ENCODE assay signal across 8 cellular contexts in the genomic region with DNA sequence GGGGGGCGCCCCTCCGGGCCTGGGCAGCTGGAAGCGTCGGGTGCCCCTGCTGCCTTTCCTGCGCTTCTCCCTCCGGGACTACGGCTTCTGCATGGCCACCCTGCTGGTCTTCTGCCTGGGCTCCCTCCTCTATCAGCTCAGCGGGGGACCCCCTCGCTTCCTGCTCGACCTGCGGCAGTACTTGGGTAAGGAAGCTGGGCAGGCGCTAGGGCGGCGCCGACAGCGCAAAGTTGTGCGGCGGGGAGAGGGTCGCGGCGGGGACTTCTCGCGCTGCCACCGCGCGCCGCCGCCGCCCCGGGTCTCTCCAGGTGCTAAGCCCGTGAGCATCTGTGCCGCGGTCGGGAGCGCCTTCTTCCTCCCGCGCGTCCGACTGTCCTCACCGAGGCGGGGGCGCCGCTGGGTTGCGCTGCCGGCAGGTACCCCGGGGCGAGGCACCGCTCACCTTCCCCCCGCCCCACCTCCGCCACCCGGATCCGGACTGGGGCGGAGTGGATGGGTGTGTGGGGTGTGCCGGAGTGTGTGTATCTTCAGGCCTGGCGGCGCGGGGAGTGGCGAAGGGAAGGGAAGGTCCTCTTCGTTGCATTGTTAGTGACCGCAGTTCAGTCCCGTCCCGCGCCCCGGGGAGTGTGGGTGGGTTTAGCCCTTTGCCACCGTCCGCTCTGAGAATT. TPM values are rescaled to one million over a fixed set of nuclear protein-coding genes. Genes with fewer than 3 reads are reported as not detected.
A peak's percentile ranks its signal among the peaks of the same experiment; 100 is the strongest.
DNase-seq lines count a peak whose midpoint lies in the region; ATAC-seq and TF ChIP-seq lines count a peak whose summit lies in the region.

No MANE protein-coding gene starts in this region.

- peak overlapping the region; percentile 80 to 93 (median 92) for H3K4me3 Mint-ChIP-seq in CD4-positive, alpha-beta memory T cell
- peak overlapping the region; percentile 70 to 99 (median 81) for H3K4me3 Mint-ChIP-seq in naive thymus-derived CD8-positive, alpha-beta T cell

- peaks cover 22 to 49% (median 42%) of the 10 kb centered on the region in 4 donors for H3K4me1 Mint-ChIP-seq in CD4-positive, alpha-beta memory T cell
- H3K4me1 Mint-ChIP-seq in naive thymus-derived CD8-positive, alpha-beta T cell, result peaks cover 11 to 28% (median 21%) of the 10 kb centered on the region in 4 donors

- ATAC-seq in GM21529 (IDR thresholded peaks at IDR 0.05; ENCODE audit: unreplicated experiment), result peak; percentile 32
- peak; percentile 67 to 78 for ATAC-seq in naive thymus-derived CD8-positive, alpha-beta T cell

- peak; percentile 76 to 82 (median 81) for DNase-seq in CD4-positive, alpha-beta memory T cell
- DNase-seq in NCI-H2171 treated with DMSO at 0.1 percent for 48 hours (lab: John Stamatoyannopoulos, UW) (peak; percentile 64), activated T-cell treated with anti-CD3 and anti-CD28 coated beads for 48 hours (ENCODE audit: low read depth) (peak; percentile 31), fibroblast of lung (ENCODE audit: low read depth in 2 of 2) (peak in 1 of 2 donors; percentile 45), ureter (ENCODE audit: low spot score) (peak; percentile 79), OCI-M2 (lab: John Stamatoyannopoulos, UW; ENCODE audit: unreplicated experiment) (no peak)
- peak in 9 of 10 donors; percentile 33 to 74 (median 53) for DNase-seq in naive thymus-derived CD8-positive, alpha-beta T cell

- intact Hi-C loops in CD4-positive, alpha-beta memory T cell (cut with micrococcal nuclease), result loop anchor here (1.0 to 5.0 kb wide), 4 partner anchors 14 to 335 kb away; no protein-coding TSS in a partner anchor

- H3K27me3 Mint-ChIP-seq in CD4-positive, alpha-beta memory T cell, result no peaks in the 10 kb centered on the region
- H3K27me3 Mint-ChIP-seq in naive thymus-derived CD8-positive, alpha-beta T cell, result peaks cover 18 to 63% (median 42%) of the 10 kb centered on the region in 5 donors

- peak overlapping the region in 1 of 2 donors; percentile 71 for H3K4me3 ChIP-seq in CD4-positive, alpha-beta memory T cell (ENCODE audit: low read length in 2 of 2)
- H3K4me3 ChIP-seq in fibroblast of lung (replicated peaks in 1 of 4; ENCODE audit: control extremely low read depth in 1 of 4, insufficient read depth in 1 of 4, low read depth in 3 of 4, low read length in 4 of 4), result peak overlapping the region; percentile 66 to 86 (median 74)

- peaks cover 35% of the 10 kb centered on the region for H3K4me1 ChIP-seq in CD4-positive, alpha-beta memory T cell (ENCODE audit: insufficient read depth, low read length)
- peaks cover 5% of the 10 kb centered on the region for H3K4me1 ChIP-seq in fibroblast of lung (ENCODE audit: control insufficient read depth, extremely low read depth, insufficient read depth, low read length)

- peaks cover 0 to 1% (median 0%) of the 10 kb centered on the region in 8 donors for H3K9me3 Mint-ChIP-seq in CD4-positive, alpha-beta memory T cell
- peaks cover 0 to 1% (median 0%) of the 10 kb centered on the region in 9 donors for H3K9me3 Mint-ChIP-seq in naive thymus-derived CD8-positive, alpha-beta T cell

- H3K79me2 ChIP-seq in fibroblast of lung (ENCODE audit: control insufficient read depth, insufficient read depth, low read length), result peaks cover 2% of the 10 kb centered on the region

- H3K27ac ChIP-seq in CD4-positive, alpha-beta memory T cell (ENCODE audit: low read depth, low read length), result peak overlapping the region; percentile 67
- peak overlapping the region; percentile 66 for H3K27ac ChIP-seq in fibroblast of lung (ENCODE audit: insufficient read depth, low read length)

- H3K27ac Mint-ChIP-seq in CD4-positive, alpha-beta memory T cell, result peak overlapping the region; percentile 84 to 96 (median 93)
- peak overlapping the region in 4 of 10 donors; percentile 22 to 72 (median 64) for H3K27ac Mint-ChIP-seq in naive thymus-derived CD8-positive, alpha-beta T cell

- no peaks in the 10 kb centered on the region for H3K9me3 ChIP-seq in CD4-positive, alpha-beta memory T cell (ENCODE audit: control insufficient read depth in 1 of 2, low read length in 2 of 2)
- no peaks in the 10 kb centered on the region for H3K9me3 ChIP-seq in fibroblast of lung (ENCODE audit: control insufficient read depth, insufficient read depth, low read depth, low read length)

- POLR2A ChIA-PET in CD4-positive, alpha-beta memory T cell (lab: Charles Lee; ENCODE audit: partially characterized antibody), result interaction anchor here (0.6 to 9.3 kb wide), 15 partner anchors 12 to 1000 kb away, joined by 3 to 183 read pairs (median 4); no protein-coding TSS in a partner anchor
- POLR2A ChIA-PET in naive thymus-derived CD8-positive, alpha-beta T cell (lab: Charles Lee), result interaction anchor here (0.6 to 2.4 kb wide), 3 partner anchors 13 to 348 kb away, joined by 3 to 14 read pairs (median 3); no protein-coding TSS in a partner anchor

- no peaks in the 10 kb centered on the region for H3K27me3 ChIP-seq in CD4-positive, alpha-beta memory T cell (ENCODE audit: insufficient read depth, low read length)
- H3K27me3 ChIP-seq in fibroblast of lung (ENCODE audit: control insufficient read depth, insufficient read depth, low read length), result no peaks in the 10 kb centered on the region

- CTCF ChIA-PET in CD4-positive, alpha-beta memory T cell (lab: Charles Lee; ENCODE audit: partially characterized antibody), result interaction anchor here (0.6 to 2.9 kb wide), 15 partner anchors 10 to 684 kb away, joined by 3 to 24 read pairs (median 4); no protein-coding TSS in a partner anchor

- no peak for TF ChIP-seq CTCF in fibroblast of lung (conservative IDR thresholded peaks at IDR 0.05 in 1 of 2, IDR thresholded peaks at IDR 0.05 in 1 of 2; ENCODE audit: low read depth in 1 of 2, low read length in 2 of 2)

- peak overlapping the region; percentile 74 for H2AFZ ChIP-seq in fibroblast of lung (ENCODE audit: low read length)

- peaks cover 0 to 9% of the 10 kb centered on the region in 2 donors for H3K36me3 Mint-ChIP-seq in CD4-positive, alpha-beta memory T cell
- no peaks in the 10 kb centered on the region for H3K36me3 Mint-ChIP-seq in naive thymus-derived CD8-positive, alpha-beta T cell

- peak overlapping the region; percentile 93 for H3K4me2 ChIP-seq in fibroblast of lung (ENCODE audit: extremely low read depth, insufficient read depth, low read length)

- peak overlapping the region; percentile 70 for H3K9ac ChIP-seq in fibroblast of lung (ENCODE audit: insufficient read depth, low read length)

- no peaks in the 10 kb centered on the region for H4K20me1 ChIP-seq in fibroblast of lung (ENCODE audit: control insufficient read depth, extremely low read depth, insufficient read depth, low read length)

- H3K36me3 ChIP-seq in CD4-positive, alpha-beta memory T cell (ENCODE audit: insufficient read depth, low read length), result no peaks in the 10 kb centered on the region
- H3K36me3 ChIP-seq in fibroblast of lung (ENCODE audit: control insufficient read depth, insufficient read depth, low read length), result no peaks in the 10 kb centered on the region

RNA-seq across cellular contexts. Expression of a gene that starts 0.8 kb away (rescaled TPM):
- total RNA-seq in CD4-positive, alpha-beta memory T cell, result 1 to 10 TPM; 7.0 to 7.6 TPM
- 1 to 10 TPM; 2.2 to 3.2 TPM for polyA plus RNA-seq in CD4-positive, alpha-beta memory T cell
- 19.5 and 20.0 TPM in 2 replicates for total RNA-seq in fibroblast of lung
- 6.8 and 9.7 TPM in 2 replicates for polyA plus RNA-seq in fibroblast of lung
- polyA plus RNA-seq in fibroblast of lung (2012), result 6.2 and 7.6 TPM in 2 replicates
- 3.1 and 12.2 TPM in 2 replicates for polyA minus RNA-seq in fibroblast of lung (ENCODE audit: low replicate concordance)
- 1 to 10 TPM in 1 of 2 experiments, under 1 TPM in 1; 0.47 to 1.1 TPM for total RNA-seq in naive thymus-derived CD8-positive, alpha-beta T cell
- 1 to 10 TPM in 1 of 3 donors, under 1 TPM in 2; 0.08 to 1.4 (median 0.26) TPM for polyA plus RNA-seq in naive thymus-derived CD8-positive, alpha-beta T cell
- 30.9 TPM for total RNA-seq in ureter
